Comparison of ENCODE assay signal across 11 cellular contexts in the genomic region with DNA sequence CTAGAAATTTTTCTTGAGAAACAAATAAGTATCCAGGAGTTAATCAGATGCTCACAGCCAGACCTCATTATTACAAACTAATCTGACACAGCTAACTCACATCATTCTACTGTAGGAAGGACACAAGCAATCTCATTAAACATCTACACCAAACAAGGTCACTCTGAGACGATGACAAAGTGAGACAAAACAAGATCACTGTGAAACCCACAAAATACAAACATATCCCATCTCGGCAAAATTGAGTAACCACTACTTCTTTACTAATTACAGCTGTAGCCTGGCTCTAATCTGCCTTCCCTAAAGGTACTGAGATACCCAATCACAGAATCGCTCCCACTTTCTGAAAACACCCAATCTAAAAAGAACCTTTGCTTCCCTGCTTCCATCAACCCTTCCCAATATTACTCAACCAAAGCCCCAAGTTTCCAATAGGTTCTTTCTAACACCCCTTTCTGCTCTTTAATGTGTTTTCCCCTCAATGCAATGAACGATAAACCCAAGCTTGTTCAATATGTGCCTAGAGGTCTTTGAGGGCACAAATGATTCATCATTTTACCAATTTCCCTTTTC. TPM values are rescaled to one million over a fixed set of nuclear protein-coding genes. Genes with fewer than 3 reads are reported as not detected.
DNase-seq lines count a peak whose midpoint lies in the region; ATAC-seq, FAIRE-seq and TF ChIP-seq lines count a peak whose summit lies in the region.
"Had no signal": no experiment of that assay in that cellular context is flagged by ENCODE, and none has a peak within 500 bp of the region (broad histone marks: within the 10 kb centered on the region; RNA-seq: fewer than 3 reads in every experiment).

No MANE protein-coding gene starts in this region.

- H3K4me1 Mint-ChIP-seq in natural killer cell, result peaks cover 68 to 73% of the 10 kb centered on the region in 2 donors

- H3K27ac Mint-ChIP-seq in natural killer cell, result peak overlapping the region; percentile 14 to 80

- H3K36me3 Mint-ChIP-seq in natural killer cell, result no peaks in the 10 kb centered on the region

- no peak overlapping the region for H3K4me3 ChIP-seq in A673 (ENCODE audit: low read depth, low read length, poor library complexity, severe bottlenecking)
- H3K4me3 ChIP-seq: Peyer's patch, right atrium auricular region had no signal

- CTCF ChIA-PET in A673 (lab: Charles Lee), result no interaction called here

- H3K27me3 ChIP-seq in A673 (replicated peaks; ENCODE audit: insufficient read depth, low read depth, low read length, poor library complexity), result no peaks in the 10 kb centered on the region
- H3K27me3 ChIP-seq: Peyer's patch, right atrium auricular region had no signal

- POLR2A ChIA-PET in A673 (lab: Charles Lee; ENCODE audit: low non-redundant PET), result no interaction called here

- no peak for TF ChIP-seq POLR2A in H54 (IDR thresholded peaks at IDR 0.05; ENCODE audit: low read depth, low read length)

- ATAC-seq in HG03558 (IDR thresholded peaks at IDR 0.05; ENCODE audit: extremely low read depth, unreplicated experiment) (peak; percentile 52), natural killer cell (peak; percentile 38 to 42 (median 42))

- peak; percentile 20 for FAIRE-seq in H54 (lab: Jason Lieb, UNC)
- FAIRE-seq: A204.1 had no signal

- H3K4me3 Mint-ChIP-seq in natural killer cell, result peak overlapping the region; percentile 56

- no peaks in the 10 kb centered on the region for H3K36me3 ChIP-seq in A673 (ENCODE audit: insufficient read depth, low read length, poor library complexity, severe bottlenecking)
- H3K36me3 ChIP-seq: Peyer's patch, right atrium auricular region had no signal

- no peaks in the 10 kb centered on the region for H3K27me3 Mint-ChIP-seq in natural killer cell (ENCODE audit: low read depth in 2 of 2)

- intact Hi-C loops in natural killer cell (cut with micrococcal nuclease), result no loop called here
- intact Hi-C loops in A673 (cut with micrococcal nuclease; ENCODE audit: unreplicated experiment), result no loop called here

- TF ChIP-seq CTCF in natural killer cell (IDR thresholded peaks at IDR 0.05) (no peak), A673 (conservative IDR thresholded peaks at IDR 0.05; ENCODE audit: low read depth, low read length) (no peak)

- H3K9me3 ChIP-seq in A673 (ENCODE audit: low read depth, low read length, poor library complexity, severe bottlenecking), result no peaks in the 10 kb centered on the region
- H3K9me3 ChIP-seq: Peyer's patch, right atrium auricular region had no signal

- H3K4me1 ChIP-seq in A673 (ENCODE audit: insufficient read depth, low read length, poor library complexity, severe bottlenecking), result no peaks in the 10 kb centered on the region

- no TSS peak for BruUV-seq in A673 (replicated peaks; lab: Mats Ljungman, UMichigan)

- DNase-seq in NOMO-1 treated with DMSO at 0.1 percent for 48 hours (lab: John Stamatoyannopoulos, UW; ENCODE audit: unreplicated experiment) (peak; percentile 20), NOMO-1 treated with dmso at 0.1 percent for 144 hours (lab: John Stamatoyannopoulos, UW; ENCODE audit: unreplicated experiment) (no peak), H54 (ENCODE audit: insufficient read length, low spot score) (no peak), natural killer cell (no peak), NCI-H2029 treated with DMSO at 0.1 percent for 48 hours (lab: John Stamatoyannopoulos, UW) (no peak), A673 (ENCODE audit: low spot score) (no peak), NCI-H446 (lab: John Stamatoyannopoulos, UW) (no peak)
- DNase-seq: Peyer's patch had no signal

- no peak overlapping the region for H3K27ac ChIP-seq in A673 (ENCODE audit: low read depth, low read length, poor library complexity, severe bottlenecking)
- H3K27ac ChIP-seq: Peyer's patch, right atrium auricular region had no signal

- H3K9me3 Mint-ChIP-seq in natural killer cell, result no peaks in the 10 kb centered on the region

RNA-seq across cellular contexts. Expression of a gene that starts 26.9 kb away (rescaled TPM):
- total RNA-seq in natural killer cell, result 10 to 100 TPM; 19.7 to 23.4 (median 20.8) TPM
- 28.1 and 28.8 TPM in 2 replicates for total RNA-seq in A673 (2021)
